ENCODE assay signal across 19 cellular contexts in the genomic region with DNA sequence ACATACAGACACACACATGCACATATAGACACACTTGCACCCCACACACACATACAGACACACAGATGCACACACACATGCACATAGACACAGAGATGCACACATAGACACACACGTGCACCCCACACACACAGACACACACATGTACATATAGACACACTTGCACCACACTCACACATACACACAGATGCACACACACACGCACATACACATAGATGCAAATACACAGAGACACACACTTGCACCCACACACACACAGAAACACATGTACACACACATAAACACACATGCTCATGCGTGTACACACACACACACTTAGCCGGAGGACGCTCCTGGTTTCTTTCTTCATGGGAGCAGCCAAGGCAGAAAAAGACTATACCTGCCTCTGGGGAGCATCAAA.
"Had no signal": no experiment of that assay in that cellular context is flagged by ENCODE, and none has a peak within 500 bp of the region (broad histone marks: within the 10 kb centered on the region; RNA-seq: fewer than 3 reads in every experiment).

No MANE protein-coding gene starts in this region.

- H3K27ac Mint-ChIP-seq: activated naive CD4-positive, alpha-beta T cell treated with anti-CD3 and anti-CD28 coated beads, Interleukin-2, amount 50 U/mL, for 24 hours; memory B cell; stimulated activated memory B cell treated with anti-CD40 and anti-IgM and Interleukin-4, amounts not matched to agents 10 μg/mL and 1 μg/mL and 100 μg/mL, for 72 hours; T-helper 2 cell treated with Interferon-gamma antibody and Interleukin-4, amounts not matched to agents 5 μg/mL and 100 μg/mL, for 36 hours had no signal

- ATAC-seq: body of pancreas; left lung; stimulated activated memory B cell treated with anti-CD40 and anti-IgM and Interleukin-4, amounts not matched to agents 10 μg/mL and 1 μg/mL and 100 μg/mL, for 72 hours had no signal

- H3K27ac ChIP-seq: adrenal gland, body of pancreas, left lung had no signal

- H3K4me1 ChIP-seq: adrenal gland had no signal

- DNase-seq: activated CD4-positive, alpha-beta T cell treated with anti-CD3 and anti-CD28 coated beads, Interleukin-2, amount 50 U/mL, for 48 hours; activated CD4-positive, CD25-positive, alpha-beta regulatory T cell treated with anti-CD3 and anti-CD28 coated beads, Interleukin-2, amount 50 U/mL, for 72 hours; activated effector memory CD4-positive, alpha-beta T cell treated with Interleukin-2 at 50 U/mL for 16 hours; activated T-cell treated with anti-CD3 and anti-CD28 coated beads, Interleukin-2, amount 50 U/mL, for 1 hour; body of pancreas; central memory CD4-positive, alpha-beta T cell; effector CD4-positive, alpha-beta T cell; islet precursor cell; left lung; stimulated activated CD4-positive, alpha-beta T cell treated with anti-CD3 and anti-CD28 coated beads, Interleukin-2, amount 100 ng/mL, for 48 hours had no signal

- H3K27me3 ChIP-seq: adrenal gland, body of pancreas, tibial artery had no signal

- H3K36me3 ChIP-seq: adrenal gland had no signal

- H3K9me3 ChIP-seq: adrenal gland, body of pancreas, left lung, tibial artery had no signal

- H3K36me3 Mint-ChIP-seq: activated naive CD4-positive, alpha-beta T cell treated with anti-CD3 and anti-CD28 coated beads, Interleukin-2, amount 50 U/mL, for 24 hours; memory B cell; stimulated activated memory B cell treated with anti-CD40 and anti-IgM and Interleukin-4, amounts not matched to agents 10 μg/mL and 1 μg/mL and 100 μg/mL, for 72 hours had no signal

- FAIRE-seq: frontal cortex had no signal

- H3K4me3 ChIP-seq: adrenal gland, body of pancreas, coronary artery, left lung, tibial artery had no signal

- H3K4me1 Mint-ChIP-seq: memory B cell; stimulated activated memory B cell treated with anti-CD40 and anti-IgM and Interleukin-4, amounts not matched to agents 10 μg/mL and 1 μg/mL and 100 μg/mL, for 72 hours had no signal

- H3K9me3 Mint-ChIP-seq: activated naive CD4-positive, alpha-beta T cell treated with anti-CD3 and anti-CD28 coated beads, Interleukin-2, amount 50 U/mL, for 24 hours; nephron; T-helper 2 cell treated with Interferon-gamma antibody and Interleukin-4, amounts not matched to agents 5 μg/mL and 100 μg/mL, for 36 hours had no signal

- H3K4me3 Mint-ChIP-seq: activated naive CD4-positive, alpha-beta T cell treated with anti-CD3 and anti-CD28 coated beads, Interleukin-2, amount 50 U/mL, for 24 hours; memory B cell; nephron; stimulated activated memory B cell treated with anti-CD40 and anti-IgM and Interleukin-4, amounts not matched to agents 10 μg/mL and 1 μg/mL and 100 μg/mL, for 72 hours; T-helper 2 cell treated with Interferon-gamma antibody and Interleukin-4, amounts not matched to agents 5 μg/mL and 100 μg/mL, for 36 hours had no signal
